Comparison of ENCODE assay signal across 2 cellular contexts in genomic region chr21:39388038-39388810, GRCh38.
TF ChIP-seq lines count a peak whose summit lies in the region.

No MANE protein-coding gene starts in this region.

TF ChIP-seq in Ishikawa, 13 proteins besides CTCF, POLR2A, EP300 and RAD21 (continued from another document):
- TF ChIP-seq, protein P1, sequence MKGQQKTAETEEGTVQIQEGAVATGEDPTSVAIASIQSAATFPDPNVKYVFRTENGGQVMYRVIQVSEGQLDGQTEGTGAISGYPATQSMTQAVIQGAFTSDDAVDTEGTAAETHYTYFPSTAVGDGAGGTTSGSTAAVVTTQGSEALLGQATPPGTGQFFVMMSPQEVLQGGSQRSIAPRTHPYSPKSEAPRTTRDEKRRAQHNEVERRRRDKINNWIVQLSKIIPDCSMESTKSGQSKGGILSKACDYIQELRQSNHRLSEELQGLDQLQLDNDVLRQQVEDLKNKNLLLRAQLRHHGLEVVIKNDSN (IDR thresholded peaks at IDR 0.05), result no peak
TF ChIP-seq in Ishikawa: peak in this region for 2.

TF ChIP-seq in PFSK-1, 5 proteins besides CTCF, POLR2A, EP300 and RAD21:
- TF ChIP-seq REST (IDR thresholded peaks at IDR 0.05; ENCODE audit: insufficient read depth in 1 of 2, low read depth in 2 of 2, low read length in 2 of 2) (no peak), FOXP2 (optimal IDR thresholded peaks at IDR 0.05; ENCODE audit: borderline replicate concordance, extremely low read depth, extremely low read length, insufficient read depth) (peak; percentile 70), POLR2AphosphoS5 (IDR thresholded peaks at IDR 0.05; ENCODE audit: low read depth, low read length) (no peak), TAF1 (IDR thresholded peaks at IDR 0.05; ENCODE audit: borderline replicate concordance, insufficient read depth, low read length) (peak; percentile 27; the same call in 1 of the 2 replicates), SIN3A (IDR thresholded peaks at IDR 0.05; ENCODE audit: borderline replicate concordance, insufficient read depth, low read length) (no peak)
